18 cellular contexts compared by ENCODE assay signal in the genomic region with DNA sequence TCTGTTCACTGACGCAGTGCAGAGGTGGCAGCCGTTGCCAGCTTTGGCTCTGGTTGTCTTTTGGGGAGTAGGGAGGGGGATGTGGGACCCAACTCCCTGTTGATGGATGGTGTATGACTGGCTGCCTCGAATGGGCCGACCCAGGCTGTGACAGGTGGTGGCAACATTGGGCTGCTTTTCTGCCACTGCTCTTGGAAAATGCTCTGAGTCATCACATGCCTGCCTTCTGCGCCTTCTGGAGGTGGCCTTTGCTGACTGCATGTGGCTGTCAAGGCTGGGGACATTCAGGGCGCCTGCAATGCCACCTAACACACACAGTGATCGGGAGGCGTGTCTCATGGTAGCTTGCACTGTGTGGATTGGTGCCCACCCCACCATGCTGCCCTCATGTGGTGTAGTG. TPM values are rescaled to one million over a fixed set of nuclear protein-coding genes. Genes with fewer than 3 reads are reported as not detected.
A peak's percentile ranks its signal among the peaks of the same experiment; 100 is the strongest.
DNase-seq lines count a peak whose midpoint lies in the region; ATAC-seq and TF ChIP-seq lines count a peak whose summit lies in the region.
"Had no signal": no experiment of that assay in that cellular context is flagged by ENCODE, and none has a peak within 500 bp of the region (broad histone marks: within the 10 kb centered on the region; RNA-seq: fewer than 3 reads in every experiment).

No MANE protein-coding gene starts in this region.

- CTCF ChIA-PET in GM10248 (lab: Yijun Ruan, JAX): no interaction called here

- no peaks in the 10 kb centered on the region for H3K36me3 ChIP-seq in H7 (replicated peaks; ENCODE audit: control insufficient read depth, insufficient read depth, low read length)
- H3K36me3 ChIP-seq: cardiac muscle cell had no signal

- ATAC-seq in GM21381 (IDR thresholded peaks at IDR 0.05; ENCODE audit: unreplicated experiment): no peak
- ATAC-seq in HG03025 (IDR thresholded peaks at IDR 0.05; ENCODE audit: low FRiP score, unreplicated experiment): no peak

- H3K27ac ChIP-seq in caudate nucleus (ENCODE audit: low read depth, low read length): no peak overlapping the region
- H3K27ac ChIP-seq: cardiac muscle cell, epithelial cell of prostate, HL-60 had no signal

- no peak for TF ChIP-seq CTCF in GM10248 (IDR thresholded peaks at IDR 0.05; ENCODE audit: control extremely low read depth, extremely low read depth, low read depth, missing control alignments)

- no peaks in the 10 kb centered on the region for H3K27me3 ChIP-seq in H7 (ENCODE audit: control insufficient read depth, insufficient read depth, low read length)
- H3K27me3 ChIP-seq: cardiac muscle cell had no signal

- peak; percentile 29 for DNase-seq in COLO668 (lab: John Stamatoyannopoulos, UW; ENCODE audit: unreplicated experiment)
- peak; percentile 27 for DNase-seq in H7
- DNase-seq in caudate nucleus (lab: John Stamatoyannopoulos, UW): peak in 36 of 61 donors; percentile 14 to 85 (median 52)
- DNase-seq in nucleus accumbens (lab: John Stamatoyannopoulos, UW): peak in 29 of 56 donors; percentile 14 to 78 (median 42)
- no peak for DNase-seq in midbrain (lab: John Stamatoyannopoulos, UW)
- no peak for DNase-seq in GM10248 (ENCODE audit: extremely low spot score)
- DNase-seq: activated CD4-positive, alpha-beta T cell treated with anti-CD3 and anti-CD28 coated beads, Interleukin-2, amount 10 ng/mL, durations not matched to agents 24 days and 14 days; CD4-positive, CD25-positive, alpha-beta regulatory T cell; EL; foreskin fibroblast; NCI-H187; NCI-H345 had no signal

- POLR2A ChIA-PET in GM10248 (lab: Yijun Ruan, JAX): no interaction called here

- H3K4me3 ChIP-seq in H7 (ENCODE audit: insufficient read depth, low read depth, low read length): no peak overlapping the region
- H3K4me3 ChIP-seq: cardiac muscle cell had no signal

RNA-seq across cellular contexts. Expression of gene B3GAT1, which starts 27.1 kb away (rescaled TPM):
- 9.9 and 12.8 TPM in 2 replicates for total RNA-seq in H7 (2014; rRNA removed; shearing (Covaris generic))
- total RNA-seq: RPMI7951 had no signal

Comparison
In these comparisons a context has a peak if more than half of its experiments do, and no peak if none do; other contexts are left out.
1. DNase-seq: peak in COLO668 (single experiment), H7 (single experiment), caudate nucleus (36 of 61) and nucleus accumbens (29 of 56); none in midbrain (single experiment) and GM10248 (single experiment).